Comparison of ENCODE assay signal across 8 cellular contexts in genomic region chr1:3012511-3013291, GRCh38. TPM values are rescaled to one million over a fixed set of nuclear protein-coding genes. Genes with fewer than 3 reads are reported as not detected.
A peak's percentile ranks its signal among the peaks of the same experiment; 100 is the strongest.
DNase-seq lines count a peak whose midpoint lies in the region; ATAC-seq, FAIRE-seq and TF ChIP-seq lines count a peak whose summit lies in the region.

No MANE protein-coding gene starts in this region.

- H3K4me3 ChIP-seq in endothelial cell of umbilical vein (replicated peaks in 1 of 3; ENCODE audit: insufficient read depth in 1 of 3, low read depth in 1 of 3, low read length in 3 of 3) = no peak overlapping the region
- H3K4me3 ChIP-seq in neural progenitor cell = no peak overlapping the region
- H3K4me3 ChIP-seq in transverse colon = peak overlapping the region in 1 of 4 donors; percentile 1

- BruUV-seq in MCF 10A (replicated peaks; lab: Mats Ljungman, UMichigan) (no TSS peak), endothelial cell of umbilical vein (replicated peaks; lab: Mats Ljungman, UMichigan) (no TSS peak)

- H3K27ac Mint-ChIP-seq in MCF 10A (ENCODE audit: low read depth, unreplicated experiment) (no peak overlapping the region), neural progenitor cell (no peak overlapping the region)

- H3K9ac ChIP-seq in endothelial cell of umbilical vein (replicated peaks; ENCODE audit: extremely low read depth, insufficient read depth, low read length) = no peak overlapping the region
- no peak overlapping the region for H3K9ac ChIP-seq in neural progenitor cell

- H3K36me3 Mint-ChIP-seq in MCF 10A (ENCODE audit: insufficient read depth, unreplicated experiment) (peaks cover 6% of the 10 kb centered on the region), neural progenitor cell (no peaks in the 10 kb centered on the region)

- H4K20me1 ChIP-seq in endothelial cell of umbilical vein (replicated peaks; ENCODE audit: control insufficient read depth, extremely low read depth, insufficient read depth, low read length) = no peaks in the 10 kb centered on the region
- H4K20me1 ChIP-seq in neural progenitor cell (ENCODE audit: low read depth) = no peaks in the 10 kb centered on the region

- no peaks in the 10 kb centered on the region for H3F3A ChIP-seq in neural progenitor cell (ENCODE audit: low read depth)

- no peak for FAIRE-seq in endothelial cell of umbilical vein (lab: Jason Lieb, UNC)

- intact Hi-C loops in MCF 10A (cut with micrococcal nuclease) = no loop called here
- intact Hi-C loops in endothelial cell of umbilical vein (cut with micrococcal nuclease) = no loop called here
- intact Hi-C loops in transverse colon (cut with DNase I; ENCODE audit: low total_unique reads) = loop anchor here (5.0 kb wide), 3 partner anchors 270 to 410 kb away; no protein-coding TSS in a partner anchor

- DNase-seq in T47D (ENCODE audit: low read depth in 1 of 2, low spot score in 1 of 2) = peak; percentile 23 to 57
- no peak for DNase-seq in MCF 10A (ENCODE audit: unreplicated experiment)
- DNase-seq in activated CD4-positive, alpha-beta T cell treated with anti-CD3 and anti-CD28 coated beads, Interleukin-2, amount 50 U/mL, for 24 hours (ENCODE audit: low read depth in 1 of 2, low spot score in 1 of 2) = peak; percentile 40 to 41
- no peak for DNase-seq in endothelial cell of umbilical vein (ENCODE audit: low read depth, low spot score)
- peak; percentile 75 for DNase-seq in neural progenitor cell (ENCODE audit: low spot score)
- DNase-seq in transverse colon = peak; percentile 43
- DNase-seq in GDM1 (lab: John Stamatoyannopoulos, UW) = no peak

- 24 to 83% methylated on average over 2 to 38 of the region's 41 CpGs for whole genome bisulfite sequencing in transverse colon (ENCODE audit: low coverage in 1 of 2), 2 donors

- in situ Hi-C loops in T47D (cut with HindIII; ENCODE audit: low pct_unique_long_range_greater_than_20kb, low sequenced_read_pairs) = no loop called here
- in situ Hi-C loops in transverse colon (cut with MboI; ENCODE audit: low pct_ligation_motif_present in 1 of 4, low pct_unique_long_range_greater_than_20kb in 1 of 4, low sequenced_read_pairs in 3 of 4) = loop anchor here in 3 of 4 donors (25.0 kb wide), 2 partner anchors 400 to 425 kb away; no protein-coding TSS in a partner anchor

- no peaks in the 10 kb centered on the region for H3K27me3 Mint-ChIP-seq in MCF 10A (ENCODE audit: insufficient read depth, unreplicated experiment)
- peaks cover 17% of the 10 kb centered on the region for H3K27me3 Mint-ChIP-seq in neural progenitor cell (ENCODE audit: insufficient read depth, low read depth)

- dilution Hi-C loops in endothelial cell of umbilical vein (cut with MboI; ENCODE audit: extremely low pct_ligation_motif_present, low sequenced_read_pairs) = no loop called here

- H3K9me3 ChIP-seq in endothelial cell of umbilical vein (replicated peaks; ENCODE audit: control insufficient read depth, insufficient read depth, low read length) (peaks cover under 1% of the 10 kb centered on the region), neural progenitor cell (ENCODE audit: low read depth) (no peaks in the 10 kb centered on the region), transverse colon (peaks cover 0 to 4% of the 10 kb centered on the region in 2 donors)

- H3K79me2 ChIP-seq in endothelial cell of umbilical vein (ENCODE audit: control insufficient read depth, insufficient read depth, low read length) = no peaks in the 10 kb centered on the region
- H3K79me2 ChIP-seq in neural progenitor cell (ENCODE audit: low read depth) = no peaks in the 10 kb centered on the region

- H3K27ac ChIP-seq in endothelial cell of umbilical vein (ENCODE audit: insufficient read depth, low read depth, low read length) (no peak overlapping the region), neural progenitor cell (no peak overlapping the region), transverse colon (no peak overlapping the region)

- ATAC-seq in GM18909 (IDR thresholded peaks at IDR 0.05; ENCODE audit: poor library complexity, unreplicated experiment) = no peak

- no peaks in the 10 kb centered on the region for H3K36me3 ChIP-seq in endothelial cell of umbilical vein (ENCODE audit: control insufficient read depth in 2 of 2, extremely low read depth in 1 of 2, insufficient read depth in 2 of 2, low read length in 2 of 2)
- no peaks in the 10 kb centered on the region for H3K36me3 ChIP-seq in neural progenitor cell
- H3K36me3 ChIP-seq in transverse colon = no peaks in the 10 kb centered on the region

- H3K27me3 ChIP-seq in endothelial cell of umbilical vein (ENCODE audit: control insufficient read depth in 2 of 2, insufficient read depth in 2 of 2, low read length in 2 of 2) = no peaks in the 10 kb centered on the region
- no peaks in the 10 kb centered on the region for H3K27me3 ChIP-seq in neural progenitor cell
- H3K27me3 ChIP-seq in transverse colon = peaks cover 49% of the 10 kb centered on the region

- H3K4me2 ChIP-seq in endothelial cell of umbilical vein (ENCODE audit: insufficient read depth, low read length) (no peak overlapping the region), neural progenitor cell (no peak overlapping the region)

- POLR2A ChIA-PET in MCF 10A (lab: Yijun Ruan, JAX) (no interaction called here), endothelial cell of umbilical vein (lab: Charles Lee) (no interaction called here)

- no peak for TF ChIP-seq POLR2A in endothelial cell of umbilical vein (IDR thresholded peaks at IDR 0.05; ENCODE audit: low read depth, low read length)
- TF ChIP-seq POLR2A in transverse colon (IDR thresholded peaks at IDR 0.05) = no peak

- H3K4me1 ChIP-seq in endothelial cell of umbilical vein (ENCODE audit: control insufficient read depth, extremely low read depth, insufficient read depth, low read length) (no peaks in the 10 kb centered on the region), neural progenitor cell (no peaks in the 10 kb centered on the region), transverse colon (peaks cover 0 to 11% (median 2%) of the 10 kb centered on the region in 4 donors)

- no peaks in the 10 kb centered on the region for H3K9me1 ChIP-seq in endothelial cell of umbilical vein (replicated peaks; ENCODE audit: control insufficient read depth, extremely low read depth, insufficient read depth, low read length)

- CTCF ChIA-PET in MCF 10A (lab: Yijun Ruan, JAX) = no interaction called here
- CTCF ChIA-PET in endothelial cell of umbilical vein (lab: Charles Lee) = interaction anchor here (1.1 to 1.5 kb wide), 2 partner anchors 9 to 15 kb away, joined by 3 read pairs; partner anchors contain the start of gene ACTRT2

- TF ChIP-seq CTCF in MCF 10A (IDR thresholded peaks at IDR 0.05; ENCODE audit: unreplicated experiment) = no peak
- peak; percentile 20 to 47 for TF ChIP-seq CTCF in endothelial cell of umbilical vein (IDR thresholded peaks at IDR 0.05; ENCODE audit: extremely low read depth in 1 of 2, insufficient read depth in 1 of 2, low read depth in 1 of 2, low read length in 2 of 2)
- peak; percentile 78 for TF ChIP-seq CTCF in neural progenitor cell (IDR thresholded peaks at IDR 0.05)
- TF ChIP-seq CTCF in transverse colon (IDR thresholded peaks at IDR 0.05) = peak; percentile 60 to 93 (median 91)

- H3K9me3 Mint-ChIP-seq in MCF 10A (ENCODE audit: unreplicated experiment) = peaks cover 8% of the 10 kb centered on the region
- H3K9me3 Mint-ChIP-seq in neural progenitor cell = peaks cover 21% of the 10 kb centered on the region

- H2AFZ ChIP-seq in endothelial cell of umbilical vein (ENCODE audit: low read depth, low read length) = no peak overlapping the region
- no peak overlapping the region for H2AFZ ChIP-seq in neural progenitor cell (replicated peaks)

- no peak for TF ChIP-seq EP300 in transverse colon (IDR thresholded peaks at IDR 0.05; ENCODE audit: low read depth)

- H3K4me1 Mint-ChIP-seq in MCF 10A (ENCODE audit: insufficient read depth, unreplicated experiment) (no peaks in the 10 kb centered on the region), neural progenitor cell (peaks cover 14% of the 10 kb centered on the region)

- H3K4me3 Mint-ChIP-seq in MCF 10A (ENCODE audit: unreplicated experiment) = no peak overlapping the region
- H3K4me3 Mint-ChIP-seq in neural progenitor cell = no peak overlapping the region

TF ChIP-seq in endothelial cell of umbilical vein, 7 proteins besides CTCF, POLR2A, EP300 and RAD21:
- TF ChIP-seq EZH2 (IDR thresholded peaks at IDR 0.05; ENCODE audit: borderline replicate concordance, low read depth, low read length, severe bottlenecking) = no peak

RNA-seq across cellular contexts. Expression of gene ACTRT2, which starts 8.6 kb away (rescaled TPM):
- not detected in 2 replicates for total RNA-seq in MCF 10A (2022)
- not detected in 2 replicates for total RNA-seq in endothelial cell of umbilical vein
- not detected in 2 replicates for polyA plus RNA-seq in endothelial cell of umbilical vein
- not detected in 2 replicates for polyA plus RNA-seq in endothelial cell of umbilical vein (2011; cell fraction: cytosol; rRNA removed)
- polyA plus RNA-seq in endothelial cell of umbilical vein (2011; cell fraction: nucleus; rRNA removed) = not detected in 2 replicates
- polyA plus RNA-seq in endothelial cell of umbilical vein (2012) = not detected in 2 replicates
- polyA minus RNA-seq in endothelial cell of umbilical vein = not detected in 2 replicates
- polyA minus RNA-seq in endothelial cell of umbilical vein (2011; cell fraction: cytosol; rRNA and poly(A)+ RNA removed) = not detected
- polyA minus RNA-seq in endothelial cell of umbilical vein (2011; cell fraction: nucleus; rRNA and poly(A)+ RNA removed) = not detected in 2 replicates
- not detected in 2 replicates for total RNA-seq in neural progenitor cell (ENCODE audit: low replicate concordance)
- not detected for total RNA-seq in transverse colon

RNA-seq across cellular contexts. Expression of gene PRDM16, which starts 56.3 kb away (rescaled TPM):
- total RNA-seq in MCF 10A (2022) (not detected in 2 replicates), endothelial cell of umbilical vein (not detected in 2 replicates), neural progenitor cell (ENCODE audit: low replicate concordance) (1.9 and 2.0 TPM in 2 replicates), transverse colon (under 1 TPM in 2 of 4 donors, not detected in 2; 0.41 to 0.95 TPM)
- not detected in 2 replicates for polyA plus RNA-seq in endothelial cell of umbilical vein
- polyA plus RNA-seq in endothelial cell of umbilical vein (2011; cell fraction: cytosol; rRNA removed) = 0.01 TPM in 1 of 2 replicates, not detected in the other
- polyA plus RNA-seq in endothelial cell of umbilical vein (2011; cell fraction: nucleus; rRNA removed) = not detected in 2 replicates
- not detected in 2 replicates for polyA plus RNA-seq in endothelial cell of umbilical vein (2012)
- not detected in 2 replicates for polyA minus RNA-seq in endothelial cell of umbilical vein
- polyA minus RNA-seq in endothelial cell of umbilical vein (2011; cell fraction: cytosol; rRNA and poly(A)+ RNA removed) = not detected
- polyA minus RNA-seq in endothelial cell of umbilical vein (2011; cell fraction: nucleus; rRNA and poly(A)+ RNA removed) = not detected in 2 replicates

Comparison
In these comparisons a context has a peak if more than half of its experiments do, and no peak if none do; other contexts are left out.
1. DNase-seq: peak in T47D (2 of 2), activated CD4-positive, alpha-beta T cell treated with anti-CD3 and anti-CD28 coated beads, Interleukin-2, amount 50 U/mL, for 24 hours (2 of 2), neural progenitor cell (single experiment) and transverse colon (single experiment); none in MCF 10A (single experiment), endothelial cell of umbilical vein (single experiment) and GDM1 (single experiment).